8 cellular contexts compared by ENCODE assay signal in the genomic region with DNA sequence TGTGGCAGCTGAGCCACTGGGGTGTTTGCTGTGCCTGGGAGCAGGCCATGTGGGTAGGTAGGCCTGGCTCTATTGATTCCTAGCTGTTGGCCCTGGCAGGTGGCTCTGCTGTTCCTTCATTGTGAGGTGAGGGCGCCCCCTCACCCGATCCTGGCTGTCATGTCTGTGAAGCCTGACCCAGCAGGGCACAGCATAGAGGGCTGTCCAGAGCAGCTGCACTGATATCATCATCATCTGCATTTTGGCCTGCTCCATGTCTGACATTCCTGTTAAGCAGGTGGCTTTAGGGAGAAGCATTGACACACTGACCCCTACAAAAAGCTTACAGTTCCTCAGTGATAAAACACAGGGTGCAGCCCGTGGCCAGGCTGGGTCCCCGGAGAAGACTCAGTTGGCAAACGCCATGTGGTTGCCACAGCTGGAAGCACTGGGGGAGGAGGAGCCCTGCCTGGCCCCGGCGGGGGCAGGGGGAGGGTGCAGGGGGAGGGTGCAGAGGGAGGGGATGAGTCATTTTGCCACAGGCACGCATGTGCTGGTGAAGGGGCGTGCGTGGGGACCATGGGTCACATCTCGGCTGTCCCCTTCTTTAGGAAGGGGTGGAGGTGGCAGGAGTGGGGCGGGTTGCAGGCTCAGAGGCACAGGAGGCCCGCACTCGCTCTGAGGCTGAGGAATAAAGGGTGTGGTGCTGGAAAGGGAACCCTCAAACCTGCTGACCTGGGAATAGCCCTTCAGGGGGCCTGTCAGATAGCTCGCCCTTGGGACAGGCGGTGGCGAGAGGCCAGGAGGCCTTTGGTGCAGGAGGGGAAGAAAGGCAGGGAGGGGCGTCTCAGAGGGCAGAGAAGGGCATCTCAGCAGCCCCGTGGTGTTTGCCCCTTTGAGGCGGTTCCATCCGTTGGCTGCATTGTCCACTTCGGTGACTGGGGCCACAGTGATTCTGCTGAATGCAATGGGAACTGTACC. TPM values are rescaled to one million over a fixed set of nuclear protein-coding genes. Genes with fewer than 3 reads are reported as not detected.
DNase-seq lines count a peak whose midpoint lies in the region; ATAC-seq and TF ChIP-seq lines count a peak whose summit lies in the region.

No MANE protein-coding gene starts in this region.

- H3K27ac ChIP-seq in right cardiac atrium (ENCODE audit: low read length) (no peak overlapping the region), right atrium auricular region (no peak overlapping the region)

- H3K4me1 ChIP-seq in right cardiac atrium (ENCODE audit: control insufficient read depth, insufficient read depth, low read length) (no peaks in the 10 kb centered on the region), right atrium auricular region (no peaks in the 10 kb centered on the region)

- H3K9me3 ChIP-seq in right cardiac atrium (ENCODE audit: control insufficient read depth, low read length), result no peaks in the 10 kb centered on the region
- no peaks in the 10 kb centered on the region for H3K9me3 ChIP-seq in right atrium auricular region

- H3K27me3 Mint-ChIP-seq in activated naive CD8-positive, alpha-beta T cell treated with anti-CD3 and anti-CD28 coated beads, Interleukin-2, amount 10 ng/mL, durations not matched to agents 7 days and 5 days, result no peaks in the 10 kb centered on the region

- WGBS in right cardiac atrium, result 72% methylated on average over 22 of the region's 22 CpGs

- no peak for TF ChIP-seq CTCF in right atrium auricular region (IDR thresholded peaks at IDR 0.05)

- H3K4me3 ChIP-seq in right cardiac atrium (ENCODE audit: low read length) (no peak overlapping the region), right atrium auricular region (no peak overlapping the region)

- H3K36me3 ChIP-seq in right atrium auricular region, result no peaks in the 10 kb centered on the region

- H3K27me3 ChIP-seq in right cardiac atrium (ENCODE audit: control insufficient read depth, insufficient read depth), result no peaks in the 10 kb centered on the region
- H3K27me3 ChIP-seq in right atrium auricular region, result no peaks in the 10 kb centered on the region

- H3K4me3 Mint-ChIP-seq in activated naive CD8-positive, alpha-beta T cell treated with anti-CD3 and anti-CD28 coated beads, Interleukin-2, amount 10 ng/mL, durations not matched to agents 7 days and 5 days, result no peak overlapping the region

- peaks cover 27% of the 10 kb centered on the region for H3K36me3 Mint-ChIP-seq in activated naive CD8-positive, alpha-beta T cell treated with anti-CD3 and anti-CD28 coated beads, Interleukin-2, amount 10 ng/mL, durations not matched to agents 7 days and 5 days

- DNase-seq in right cardiac atrium (peak in 2 of 3 donors; percentile 58 to 61), right atrium auricular region (ENCODE audit: low spot score) (no peak), T follicular helper cell (ENCODE audit: low read depth) (peak; percentile 74), mesenteric fat pad (ENCODE audit: low spot score) (no peak), NCI-H1105 treated with DMSO at 0.1 percent for 48 hours (lab: John Stamatoyannopoulos, UW) (no peak), HuH-7.5 (ENCODE audit: low spot score) (no peak)
- peak; percentile 78 for DNase-seq in activated naive CD8-positive, alpha-beta T cell treated with anti-CD3 and anti-CD28 coated beads, Interleukin-2, amount 10 ng/mL, durations not matched to agents 7 days and 5 days
- DNase-seq in stimulated activated CD4-positive, alpha-beta T cell treated with anti-CD3 and anti-CD28 coated beads, TNF-alpha, amount 100 ng/mL, for 48 hours (ENCODE audit: low read depth in 3 of 3), result peak; percentile 53 to 82 (median 72)

- intact Hi-C loops in right cardiac atrium (cut with DNase I), result no loop called here

- no peaks in the 10 kb centered on the region for H3K9me3 Mint-ChIP-seq in activated naive CD8-positive, alpha-beta T cell treated with anti-CD3 and anti-CD28 coated beads, Interleukin-2, amount 10 ng/mL, durations not matched to agents 7 days and 5 days

- no peak overlapping the region for H3K27ac Mint-ChIP-seq in activated naive CD8-positive, alpha-beta T cell treated with anti-CD3 and anti-CD28 coated beads, Interleukin-2, amount 10 ng/mL, durations not matched to agents 7 days and 5 days

- ATAC-seq in right cardiac atrium, result peak; percentile 39 to 51
- peak; percentile 27 for ATAC-seq in activated naive CD8-positive, alpha-beta T cell treated with anti-CD3 and anti-CD28 coated beads, Interleukin-2, amount 10 ng/mL, durations not matched to agents 7 days and 5 days (ENCODE audit: low read depth)

- H3K4me1 Mint-ChIP-seq in activated naive CD8-positive, alpha-beta T cell treated with anti-CD3 and anti-CD28 coated beads, Interleukin-2, amount 10 ng/mL, durations not matched to agents 7 days and 5 days, result peaks cover 61% of the 10 kb centered on the region

- POLR2A ChIA-PET in activated naive CD8-positive, alpha-beta T cell treated with anti-CD3 and anti-CD28 coated beads, Interleukin-2, amount 10 ng/mL, durations not matched to agents 7 days and 5 days (lab: Charles Lee), result interaction anchor here (0.9 to 19.7 kb wide), 9 partner anchors 13 to 324 kb away, joined by 3 to 489 read pairs (median 3); a partner anchor contains a TSS

RNA-seq across cellular contexts. Expression of a gene that starts 31.6 kb away (rescaled TPM):
- total RNA-seq in right cardiac atrium (1 to 10 TPM; 3.4 to 6.8 (median 4.2) TPM), right atrium auricular region (1 to 10 TPM; 1.7 to 9.7 TPM), mesenteric fat pad (22.0 TPM)
- polyA plus RNA-seq in right cardiac atrium, result 0.54 TPM
- total RNA-seq in activated naive CD8-positive, alpha-beta T cell treated with anti-CD3 and anti-CD28 coated beads, Interleukin-2, amount 10 ng/mL, durations not matched to agents 7 days and 5 days, result 100 to 1,000 TPM; 383 to 410 TPM

Comparison
In these comparisons a context has a peak if more than half of its experiments do, and no peak if none do; other contexts are left out.
1. DNase-seq: peak in right cardiac atrium (2 of 3), T follicular helper cell (single experiment), activated naive CD8-positive, alpha-beta T cell treated with anti-CD3 and anti-CD28 coated beads, Interleukin-2, amount 10 ng/mL, durations not matched to agents 7 days and 5 days (single experiment) and stimulated activated CD4-positive, alpha-beta T cell treated with anti-CD3 and anti-CD28 coated beads, TNF-alpha, amount 100 ng/mL, for 48 hours (3 of 3); none in right atrium auricular region (single experiment), mesenteric fat pad (single experiment), NCI-H1105 treated with DMSO at 0.1 percent for 48 hours (single experiment) and HuH-7.5 (single experiment).
2. RNA of a gene that starts 31.6 kb away (total RNA-seq): 383 to 410 TPM in activated naive CD8-positive, alpha-beta T cell treated with anti-CD3 and anti-CD28 coated beads, Interleukin-2, amount 10 ng/mL, durations not matched to agents 7 days and 5 days; 22.0 TPM in mesenteric fat pad (single experiment), 1.7 to 9.7 TPM in right atrium auricular region and 3.4 to 6.8 TPM in right cardiac atrium; every median in the first group is over 10 times any median in the second.